In genomic region chr9:120867676-120868338, GRCh38 we compare ENCODE assay signal across 8 cellular contexts. TPM values are rescaled to one million over a fixed set of nuclear protein-coding genes. Genes with fewer than 3 reads are reported as not detected.
A peak's percentile ranks its signal among the peaks of the same experiment; 100 is the strongest.
DNase-seq lines count a peak whose midpoint lies in the region; ATAC-seq and TF ChIP-seq lines count a peak whose summit lies in the region.

No MANE protein-coding gene starts in this region.

- CTCF ChIA-PET in activated CD4-positive, alpha-beta T cell treated with anti-CD3 and anti-CD28 coated beads for 36 hours (lab: Charles Lee): interaction anchor here (0.6 to 1.8 kb wide), 8 partner anchors 9 to 113 kb away, joined by 3 to 5 read pairs (median 4); partner anchors contain the start of gene PHF19

- no peak for DNase-seq in activated CD4-positive, alpha-beta T cell treated with anti-CD3 and anti-CD28 coated beads for 36 hours
- DNase-seq in activated CD4-positive, alpha-beta T cell treated with anti-CD3 and anti-CD28 coated beads, Interleukin-2, amount 50 U/mL, for 48 hours: no peak
- no peak for DNase-seq in activated naive CD8-positive, alpha-beta T cell treated with anti-CD3 and anti-CD28 coated beads, Interleukin-2, amount 10 ng/mL, durations not matched to agents 7 days and 5 days
- no peak for DNase-seq in left lung
- DNase-seq in NCI-H446 treated with DMSO at 0.1 percent for 48 hours (lab: John Stamatoyannopoulos, UW): no peak
- no peak for DNase-seq in SK-N-DZ (ENCODE audit: low spot score)

- H3K4me3 Mint-ChIP-seq in activated CD4-positive, alpha-beta T cell treated with anti-CD3 and anti-CD28 coated beads for 36 hours: peak overlapping the region; percentile 51
- H3K4me3 Mint-ChIP-seq in activated naive CD8-positive, alpha-beta T cell treated with anti-CD3 and anti-CD28 coated beads, Interleukin-2, amount 10 ng/mL, durations not matched to agents 7 days and 5 days: peak overlapping the region; percentile 77

- H3K27ac ChIP-seq in left lung: peak overlapping the region; percentile 84 to 87
- H3K27ac ChIP-seq in stomach smooth muscle (ENCODE audit: low read length): peak overlapping the region; percentile 80

- peak overlapping the region in 1 of 2 donors; percentile 63 for H3K4me3 ChIP-seq in left lung
- peak overlapping the region; percentile 73 to 81 for H3K4me3 ChIP-seq in stomach smooth muscle (ENCODE audit: low read length in 2 of 2)

- peaks cover 70% of the 10 kb centered on the region for H3K36me3 Mint-ChIP-seq in activated CD4-positive, alpha-beta T cell treated with anti-CD3 and anti-CD28 coated beads for 36 hours (ENCODE audit: low read depth)
- H3K36me3 Mint-ChIP-seq in activated naive CD8-positive, alpha-beta T cell treated with anti-CD3 and anti-CD28 coated beads, Interleukin-2, amount 10 ng/mL, durations not matched to agents 7 days and 5 days: peaks cover 44% of the 10 kb centered on the region

- intact Hi-C loops in activated CD4-positive, alpha-beta T cell treated with anti-CD3 and anti-CD28 coated beads for 36 hours (cut with DNase I, micrococcal nuclease): loop anchor here (1.0 to 2.0 kb wide), 9 partner anchors 25 to 502 kb away; partner anchors contain the start of genes CNTRL (in 1 of the 2), FBXW2 (in 1 of the 2), MEGF9 (in 1 of the 2) and STOM (in 1 of the 2)
- intact Hi-C loops in left lung (cut with DNase I): no loop called here

- H3K9ac ChIP-seq in stomach smooth muscle (ENCODE audit: low read length in 2 of 2): peak overlapping the region in 1 of 2 donors; percentile 80

- peaks cover 30% of the 10 kb centered on the region for H3K4me1 Mint-ChIP-seq in activated CD4-positive, alpha-beta T cell treated with anti-CD3 and anti-CD28 coated beads for 36 hours
- peaks cover 40% of the 10 kb centered on the region for H3K4me1 Mint-ChIP-seq in activated naive CD8-positive, alpha-beta T cell treated with anti-CD3 and anti-CD28 coated beads, Interleukin-2, amount 10 ng/mL, durations not matched to agents 7 days and 5 days

- no peak for TF ChIP-seq CTCF in left lung (IDR thresholded peaks at IDR 0.05)

- H3K9me3 Mint-ChIP-seq in activated CD4-positive, alpha-beta T cell treated with anti-CD3 and anti-CD28 coated beads for 36 hours (ENCODE audit: low read depth): no peaks in the 10 kb centered on the region
- H3K9me3 Mint-ChIP-seq in activated naive CD8-positive, alpha-beta T cell treated with anti-CD3 and anti-CD28 coated beads, Interleukin-2, amount 10 ng/mL, durations not matched to agents 7 days and 5 days: no peaks in the 10 kb centered on the region

- peaks cover 0 to 18% of the 10 kb centered on the region in 2 donors for H3K4me1 ChIP-seq in left lung
- H3K4me1 ChIP-seq in stomach smooth muscle (ENCODE audit: control insufficient read depth, insufficient read depth, low read length): peaks cover 13% of the 10 kb centered on the region

- H3K27me3 Mint-ChIP-seq in activated CD4-positive, alpha-beta T cell treated with anti-CD3 and anti-CD28 coated beads for 36 hours: no peaks in the 10 kb centered on the region
- no peaks in the 10 kb centered on the region for H3K27me3 Mint-ChIP-seq in activated naive CD8-positive, alpha-beta T cell treated with anti-CD3 and anti-CD28 coated beads, Interleukin-2, amount 10 ng/mL, durations not matched to agents 7 days and 5 days

- H3K9me3 ChIP-seq in left lung: no peaks in the 10 kb centered on the region
- no peaks in the 10 kb centered on the region for H3K9me3 ChIP-seq in stomach smooth muscle (ENCODE audit: control insufficient read depth in 2 of 2, low read length in 2 of 2)

- H3K27me3 ChIP-seq in left lung (no peaks in the 10 kb centered on the region), stomach smooth muscle (ENCODE audit: control insufficient read depth in 1 of 2, insufficient read depth in 2 of 2, low read length in 2 of 2) (no peaks in the 10 kb centered on the region)

- no peak for ATAC-seq in activated CD4-positive, alpha-beta T cell treated with anti-CD3 and anti-CD28 coated beads for 36 hours
- no peak for ATAC-seq in activated naive CD8-positive, alpha-beta T cell treated with anti-CD3 and anti-CD28 coated beads, Interleukin-2, amount 10 ng/mL, durations not matched to agents 7 days and 5 days (ENCODE audit: low read depth)
- ATAC-seq in left lung: no peak
- no peak for ATAC-seq in HG03135 (IDR thresholded peaks at IDR 0.05; ENCODE audit: unreplicated experiment)

- peak overlapping the region; percentile 4 for H3K27ac Mint-ChIP-seq in activated CD4-positive, alpha-beta T cell treated with anti-CD3 and anti-CD28 coated beads for 36 hours
- H3K27ac Mint-ChIP-seq in activated naive CD8-positive, alpha-beta T cell treated with anti-CD3 and anti-CD28 coated beads, Interleukin-2, amount 10 ng/mL, durations not matched to agents 7 days and 5 days: peak overlapping the region; percentile 62

- POLR2A ChIA-PET in activated CD4-positive, alpha-beta T cell treated with anti-CD3 and anti-CD28 coated beads for 36 hours (lab: Charles Lee): interaction anchor here (0.7 to 1.3 kb wide), 7 partner anchors 11 to 64 kb away, joined by 3 to 7 read pairs (median 3); partner anchors contain the start of gene PSMD5
- POLR2A ChIA-PET in activated naive CD8-positive, alpha-beta T cell treated with anti-CD3 and anti-CD28 coated beads, Interleukin-2, amount 10 ng/mL, durations not matched to agents 7 days and 5 days (lab: Charles Lee): interaction anchor here (0.8 to 4.4 kb wide), 11 partner anchors 9 to 75 kb away, joined by 3 to 35 read pairs (median 11); partner anchors contain the start of genes FBXW2, PHF19 and TRAF1

- H3K36me3 ChIP-seq in left lung (peaks cover 0 to 41% of the 10 kb centered on the region in 2 donors), stomach smooth muscle (ENCODE audit: control insufficient read depth in 2 of 2, insufficient read depth in 2 of 2, low read length in 2 of 2) (peaks cover 9 to 30% of the 10 kb centered on the region in 2 donors)

RNA-seq across cellular contexts. Expression of gene PHF19, which starts 9.2 kb away (rescaled TPM):
- total RNA-seq in activated CD4-positive, alpha-beta T cell treated with anti-CD3 and anti-CD28 coated beads for 36 hours: 100 to 1,000 TPM; 168 to 169 TPM
- 100 to 1,000 TPM; 248 to 253 TPM for total RNA-seq in activated naive CD8-positive, alpha-beta T cell treated with anti-CD3 and anti-CD28 coated beads, Interleukin-2, amount 10 ng/mL, durations not matched to agents 7 days and 5 days
- total RNA-seq in left lung: 10 to 100 TPM; 37.0 to 40.2 TPM
- 26.9 and 29.8 TPM in 2 replicates for polyA plus RNA-seq in SK-N-DZ (2014; cell fraction: cytosol; rRNA removed)
- polyA plus RNA-seq in SK-N-DZ (2014; cell fraction: nucleus; rRNA removed): 66.0 and 92.0 TPM in 2 replicates

RNA-seq across cellular contexts. Expression of gene PSMD5, which starts 25.1 kb away (rescaled TPM):
- 10 to 100 TPM; 53.5 to 58.3 TPM for total RNA-seq in activated CD4-positive, alpha-beta T cell treated with anti-CD3 and anti-CD28 coated beads for 36 hours
- total RNA-seq in activated naive CD8-positive, alpha-beta T cell treated with anti-CD3 and anti-CD28 coated beads, Interleukin-2, amount 10 ng/mL, durations not matched to agents 7 days and 5 days: 10 to 100 TPM; 42.6 to 57.4 TPM
- 10 to 100 TPM; 47.3 to 52.1 TPM for total RNA-seq in left lung
- 9.0 and 10.6 TPM in 2 replicates for polyA plus RNA-seq in SK-N-DZ (2014; cell fraction: cytosol; rRNA removed)
- 6.4 and 7.2 TPM in 2 replicates for polyA plus RNA-seq in SK-N-DZ (2014; cell fraction: nucleus; rRNA removed)

RNA-seq across cellular contexts. Expression of gene TRAF1, which starts 58.8 kb away (rescaled TPM):
- total RNA-seq in activated CD4-positive, alpha-beta T cell treated with anti-CD3 and anti-CD28 coated beads for 36 hours: 100 to 1,000 TPM; 103 to 113 TPM
- 100 to 1,000 TPM in 1 of 2 experiments, 10 to 100 TPM in 1; 97.1 to 102 TPM for total RNA-seq in activated naive CD8-positive, alpha-beta T cell treated with anti-CD3 and anti-CD28 coated beads, Interleukin-2, amount 10 ng/mL, durations not matched to agents 7 days and 5 days
- 1 to 10 TPM; 4.4 to 6.8 TPM for total RNA-seq in left lung
- 0.73 and 0.99 TPM in 2 replicates for polyA plus RNA-seq in SK-N-DZ (2014; cell fraction: cytosol; rRNA removed)
- polyA plus RNA-seq in SK-N-DZ (2014; cell fraction: nucleus; rRNA removed): 2.5 and 4.3 TPM in 2 replicates

Comparison
In these comparisons a context has a peak if more than half of its experiments do, and no peak if none do; other contexts are left out.
1. RNA of gene PHF19, which starts 9.2 kb away (total RNA-seq): 248 to 253 TPM in activated naive CD8-positive, alpha-beta T cell treated with anti-CD3 and anti-CD28 coated beads, Interleukin-2, amount 10 ng/mL, durations not matched to agents 7 days and 5 days and 168 to 169 TPM in activated CD4-positive, alpha-beta T cell treated with anti-CD3 and anti-CD28 coated beads for 36 hours; 37.0 to 40.2 TPM in left lung; every median in the first group is over 4 times any median in the second.
2. RNA of gene TRAF1, which starts 58.8 kb away (total RNA-seq): 103 to 113 TPM in activated CD4-positive, alpha-beta T cell treated with anti-CD3 and anti-CD28 coated beads for 36 hours and 97.1 to 102 TPM in activated naive CD8-positive, alpha-beta T cell treated with anti-CD3 and anti-CD28 coated beads, Interleukin-2, amount 10 ng/mL, durations not matched to agents 7 days and 5 days; 4.4 to 6.8 TPM in left lung; every median in the first group is over 10 times any median in the second.
3. intact Hi-C loops: an anchor here in activated CD4-positive, alpha-beta T cell treated with anti-CD3 and anti-CD28 coated beads for 36 hours (1.0 to 2.0 kb wide); none called in left lung.